18 cellular contexts compared by ENCODE assay signal in genomic region chr7:117616694-117617093, GRCh38.
A peak's percentile ranks its signal among the peaks of the same experiment; 100 is the strongest.
DNase-seq lines count a peak whose midpoint lies in the region; ATAC-seq, FAIRE-seq and TF ChIP-seq lines count a peak whose summit lies in the region.
"Had no signal": no experiment of that assay in that cellular context is flagged by ENCODE, and none has a peak within 500 bp of the region (broad histone marks: within the 10 kb centered on the region; RNA-seq: fewer than 3 reads in every experiment).

No MANE protein-coding gene starts in this region.

- H3K4me1 Mint-ChIP-seq in Calu3 (ENCODE audit: low read depth, unreplicated experiment) = peaks cover 68% of the 10 kb centered on the region
- H3K4me1 Mint-ChIP-seq: CD4-positive, alpha-beta memory T cell; IgD-negative memory B cell had no signal

- no peak for FAIRE-seq in GM12892 (lab: Jason Lieb, UNC)
- FAIRE-seq: A204.1, D721Med, GM18507, H1 had no signal

- TF ChIP-seq CTCF in Calu3 (IDR thresholded peaks at IDR 0.05; ENCODE audit: unreplicated experiment) = no peak

- intact Hi-C loops in Calu3 (cut with micrococcal nuclease; ENCODE audit: unreplicated experiment) (no loop called here), left colon (cut with DNase I, micrococcal nuclease) (no loop called here)

- peak; percentile 86 for ATAC-seq in left colon
- no peak for ATAC-seq in GM18870 (IDR thresholded peaks at IDR 0.05; ENCODE audit: unreplicated experiment)
- ATAC-seq in HG02623 (IDR thresholded peaks at IDR 0.05; ENCODE audit: unreplicated experiment) = no peak

- CTCF ChIA-PET in Calu3 (lab: Charles Lee) = interaction anchor here (0.7 to 0.9 kb wide), 2 partner anchors 12 to 99 kb away, joined by 3 read pairs; no protein-coding TSS in a partner anchor

- H3K9me3 Mint-ChIP-seq in Calu3 (ENCODE audit: low read depth, unreplicated experiment) = no peaks in the 10 kb centered on the region

- no peaks in the 10 kb centered on the region for H3K27me3 Mint-ChIP-seq in Calu3 (ENCODE audit: unreplicated experiment)
- H3K27me3 Mint-ChIP-seq: CD4-positive, alpha-beta memory T cell had no signal

- H3K4me3 Mint-ChIP-seq in Calu3 (ENCODE audit: low read depth, unreplicated experiment) = peak overlapping the region; percentile 22
- H3K4me3 Mint-ChIP-seq: CD4-positive, alpha-beta memory T cell; IgD-negative memory B cell had no signal

- H3K27ac Mint-ChIP-seq in Calu3 (ENCODE audit: unreplicated experiment) = peak overlapping the region; percentile 57
- H3K27ac Mint-ChIP-seq: CD4-positive, alpha-beta memory T cell; IgD-negative memory B cell had no signal

- H3K36me3 Mint-ChIP-seq in Calu3 (ENCODE audit: insufficient read depth, unreplicated experiment) = peaks cover 82% of the 10 kb centered on the region
- H3K36me3 Mint-ChIP-seq: CD4-positive, alpha-beta memory T cell had no signal

- no TSS peak for BruUV-seq in Calu3 (replicated peaks; lab: Mats Ljungman, UMichigan)

- TF ChIP-seq POLR2A in GM12892 (IDR thresholded peaks at IDR 0.05; ENCODE audit: low read depth, low read length) = no peak

- no peak for DNase-seq in Calu3
- peak; percentile 80 for DNase-seq in LoVo (ENCODE audit: low spot score)
- no peak for DNase-seq in left colon
- peak; percentile 43 for DNase-seq in renal cortical epithelial cell (ENCODE audit: low read depth)
- no peak for DNase-seq in amygdala (lab: John Stamatoyannopoulos, UW)
- DNase-seq in GM12892 (ENCODE audit: insufficient read length) = no peak
- DNase-seq: BE2C; CD4-positive, alpha-beta memory T cell; DMS153; GF-D8; KG1 had no signal

Comparison
In these comparisons a context has a peak if more than half of its experiments do, and no peak if none do; other contexts are left out.
1. DNase-seq: peak in LoVo (single experiment) and renal cortical epithelial cell (single experiment); none in Calu3 (single experiment), left colon (0 of 2), amygdala (0 of 56) and GM12892 (single experiment).